In the genomic region with DNA sequence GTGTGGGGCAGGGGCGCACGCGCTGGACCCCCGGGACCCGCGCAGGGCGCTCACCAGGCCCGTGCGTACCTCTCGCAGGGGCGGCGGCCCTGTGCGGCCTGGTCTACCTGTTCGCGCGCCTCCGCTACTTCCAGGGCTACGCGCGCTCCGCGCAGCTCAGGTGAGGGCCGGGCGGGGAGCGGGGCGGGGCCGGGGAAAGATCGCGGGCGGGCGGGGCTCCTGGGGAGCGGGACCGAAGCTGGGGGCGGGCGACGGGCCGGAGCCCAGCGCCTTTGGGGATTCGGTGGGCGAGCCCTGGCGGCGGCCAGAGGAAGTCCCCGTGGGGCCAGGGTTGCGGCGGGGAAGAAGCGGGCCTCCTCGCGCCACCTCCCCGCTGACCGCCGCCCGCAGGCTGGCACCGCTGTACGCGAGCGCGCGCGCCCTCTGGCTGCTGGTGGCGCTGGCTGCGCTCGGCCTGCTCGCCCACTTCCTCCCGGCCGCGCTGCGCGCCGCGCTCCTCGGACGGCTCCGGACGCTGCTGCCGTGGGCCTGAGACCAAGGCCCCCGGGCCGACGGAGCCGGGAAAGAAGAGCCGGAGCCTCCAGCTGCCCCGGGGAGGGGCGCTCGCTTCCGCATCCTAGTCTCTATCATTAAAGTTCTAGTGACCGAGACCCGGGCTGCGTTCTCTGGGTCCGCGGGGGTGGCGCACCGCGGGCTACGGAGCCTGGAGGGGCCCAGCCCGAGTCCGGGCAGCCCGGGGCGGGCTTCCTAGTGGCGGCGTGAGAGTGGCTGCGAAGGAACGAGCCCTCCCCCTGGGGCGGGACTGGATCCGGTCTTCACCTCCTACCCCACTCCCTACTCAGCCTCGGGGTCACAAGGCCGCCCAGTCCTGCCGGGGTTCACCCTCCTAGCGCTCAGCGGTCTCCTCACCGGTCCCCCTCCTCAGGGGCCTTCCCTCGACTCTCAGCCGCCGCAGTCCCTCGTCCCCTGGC, we compare ENCODE assay signal across 8 cellular contexts. TPM values are rescaled to one million over a fixed set of nuclear protein-coding genes. Genes with fewer than 3 reads are reported as not detected.
A peak's percentile ranks its signal among the peaks of the same experiment; 100 is the strongest.
DNase-seq lines count a peak whose midpoint lies in the region; ATAC-seq and TF ChIP-seq lines count a peak whose summit lies in the region.

No MANE protein-coding gene starts in this region.

- DNase-seq in GF-D8 (lab: John Stamatoyannopoulos, UW), result peak; percentile 59
- peak; percentile 38 to 74 for DNase-seq in SHP77 (lab: John Stamatoyannopoulos, UW)
- DNase-seq in activated naive CD4-positive, alpha-beta T cell treated with anti-CD3 and anti-CD28 coated beads, Interleukin-2, amount 50 U/mL, for 16 hours, result peak; percentile 76
- DNase-seq in globus pallidus (ENCODE audit: low spot score), result peak; percentile 72

- peak overlapping the region in 1 of 3 donors; percentile 89 for H3K27ac Mint-ChIP-seq in IgD-negative memory B cell

- WGBS in urinary bladder, result 2% methylated on average over 113 of the region's 113 CpGs

- no peaks in the 10 kb centered on the region for H3K9me3 Mint-ChIP-seq in IgD-negative memory B cell

- no peaks in the 10 kb centered on the region for H3K9me3 ChIP-seq in neutrophil

- H3K36me3 Mint-ChIP-seq in IgD-negative memory B cell, result peaks cover 2% of the 10 kb centered on the region

- ATAC-seq in GM21717 (IDR thresholded peaks at IDR 0.05; ENCODE audit: unreplicated experiment), result peak; percentile 70

- H3K27me3 ChIP-seq in neutrophil, result no peaks in the 10 kb centered on the region

- peak overlapping the region; percentile 61 to 86 for H3K4me3 ChIP-seq in neutrophil (ENCODE audit: low read depth in 1 of 2, low read length in 1 of 2)
- H3K4me3 ChIP-seq in urinary bladder (ENCODE audit: low read depth, low read length), result peak overlapping the region; percentile 51

- H3K4me1 Mint-ChIP-seq in IgD-negative memory B cell, result peaks cover 5 to 20% (median 15%) of the 10 kb centered on the region in 3 donors

- no peaks in the 10 kb centered on the region for H3K27me3 Mint-ChIP-seq in IgD-negative memory B cell

- TF ChIP-seq CTCF in neutrophil (IDR thresholded peaks at IDR 0.05), result peak; percentile 95

- H3K4me1 ChIP-seq in neutrophil (ENCODE audit: control insufficient read depth in 1 of 2, insufficient read depth in 1 of 2, low read depth in 1 of 2, low read length in 1 of 2) (peaks cover 42 to 51% of the 10 kb centered on the region in 2 experiments), urinary bladder (ENCODE audit: insufficient read depth) (no peaks in the 10 kb centered on the region)

- H3K4me3 Mint-ChIP-seq in IgD-negative memory B cell, result peak overlapping the region; percentile 49 to 78 (median 61)

- peaks cover 39% of the 10 kb centered on the region for H3K36me3 ChIP-seq in neutrophil
- H3K36me3 ChIP-seq in urinary bladder (ENCODE audit: insufficient read depth), result no peaks in the 10 kb centered on the region

- H3K27ac ChIP-seq in neutrophil (peak overlapping the region; percentile 76), urinary bladder (ENCODE audit: low read depth) (peak overlapping the region; percentile 84)

RNA-seq across cellular contexts. Expression of a gene that starts 2.4 kb away (rescaled TPM):
- 0.80 TPM for polyA plus RNA-seq in IgD-negative memory B cell
- 1.8 TPM for total RNA-seq in urinary bladder
- polyA plus RNA-seq in urinary bladder, result 12.8 TPM

RNA-seq across cellular contexts. Expression of a gene that starts 10.5 kb away (rescaled TPM):
- polyA plus RNA-seq in IgD-negative memory B cell (12.0 TPM), urinary bladder (64.6 TPM)
- 38.9 TPM for total RNA-seq in urinary bladder

RNA-seq across cellular contexts. Expression of a gene that starts 24.6 kb away (rescaled TPM):
- polyA plus RNA-seq in IgD-negative memory B cell (225 TPM), urinary bladder (426 TPM)
- total RNA-seq in urinary bladder, result 79.3 TPM

Comparison
In these comparisons a context has a peak if more than half of its experiments do, and no peak if none do; other contexts are left out.
1. Peak in every context shown above with its lines: DNase-seq, ATAC-seq, H3K4me3 ChIP-seq and H3K27ac ChIP-seq.